Comparison of ENCODE assay signal across 8 cellular contexts in the genomic region with DNA sequence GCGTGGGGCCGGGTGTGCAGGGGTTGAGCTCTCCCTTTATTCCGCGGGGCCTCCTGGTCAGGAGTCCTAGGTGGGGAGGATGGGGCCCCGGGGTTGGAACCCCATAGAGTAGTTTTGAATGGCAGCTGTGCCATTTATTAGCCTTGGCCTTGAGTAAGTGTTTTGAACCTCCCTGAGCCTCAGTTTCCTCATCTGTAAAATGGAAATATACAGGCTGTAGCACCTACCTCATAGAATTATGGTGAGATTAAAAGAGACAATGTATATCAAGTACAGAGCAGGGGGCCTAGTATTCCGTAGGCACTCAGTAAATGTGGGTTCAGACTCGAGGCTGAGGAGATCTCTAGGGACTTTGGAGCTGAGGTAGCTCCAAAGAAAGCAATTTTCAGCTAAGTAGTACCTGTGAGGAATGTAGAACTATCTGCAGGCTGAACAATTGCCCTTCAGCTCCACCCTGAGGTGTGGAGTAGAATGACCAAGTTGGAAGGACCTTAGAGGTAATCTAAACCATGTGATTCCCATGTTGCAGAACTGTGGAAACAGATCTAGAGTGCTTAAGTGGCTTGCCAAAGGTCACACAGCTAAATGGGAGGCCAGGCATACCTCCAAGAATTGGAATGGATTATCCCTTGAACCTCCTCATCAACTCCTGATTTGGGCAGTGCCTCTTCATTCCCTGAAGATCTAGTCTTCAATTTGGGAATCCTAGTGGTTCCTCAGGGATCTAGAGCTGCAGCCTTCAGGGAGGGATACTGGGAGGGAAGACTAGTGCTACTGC. TPM values are rescaled to one million over a fixed set of nuclear protein-coding genes. Genes with fewer than 3 reads are reported as not detected.
DNase-seq lines count a peak whose midpoint lies in the region; ATAC-seq lines count a peak whose summit lies in the region.

No MANE protein-coding gene starts in this region.

- H3K4me3 ChIP-seq in NT2/D1 (ENCODE audit: insufficient read length, low read depth) = peak overlapping the region; percentile 93

- ATAC-seq in GM19438 (IDR thresholded peaks at IDR 0.05; ENCODE audit: low read depth, unreplicated experiment) (peak; percentile 72), HG03520 (IDR thresholded peaks at IDR 0.05; ENCODE audit: unreplicated experiment) (peak; percentile 58), left ventricle myocardium superior (peak; percentile 65)

- H3K4me3 Mint-ChIP-seq in activated naive CD4-positive, alpha-beta T cell treated with anti-CD3 and anti-CD28 coated beads, Interleukin-2, amount 50 U/mL, for 24 hours = peak overlapping the region; percentile 85

- H3K27me3 ChIP-seq in NT2/D1 (ENCODE audit: insufficient read depth, insufficient read length) = no peaks in the 10 kb centered on the region

- DNase-seq in DMS53 (lab: John Stamatoyannopoulos, UW) (peak; percentile 93), NT2/D1 (ENCODE audit: low read depth, low spot score) (no peak), left ventricle myocardium superior (no peak), retina (peak; percentile 5)
- DNase-seq in activated CD4-positive, CD25-positive, alpha-beta regulatory T cell (lab: John Stamatoyannopoulos, UW) = no peak

- no peaks in the 10 kb centered on the region for H3K27me3 Mint-ChIP-seq in activated naive CD4-positive, alpha-beta T cell treated with anti-CD3 and anti-CD28 coated beads, Interleukin-2, amount 50 U/mL, for 24 hours

- H3K4me1 Mint-ChIP-seq in activated naive CD4-positive, alpha-beta T cell treated with anti-CD3 and anti-CD28 coated beads, Interleukin-2, amount 50 U/mL, for 24 hours = peaks cover 17% of the 10 kb centered on the region

- peaks cover 7% of the 10 kb centered on the region for H3K4me1 ChIP-seq in NT2/D1 (ENCODE audit: insufficient read depth, insufficient read length)

- H3K36me3 Mint-ChIP-seq in activated naive CD4-positive, alpha-beta T cell treated with anti-CD3 and anti-CD28 coated beads, Interleukin-2, amount 50 U/mL, for 24 hours = no peaks in the 10 kb centered on the region

- no peaks in the 10 kb centered on the region for H3K9me3 ChIP-seq in NT2/D1 (ENCODE audit: insufficient read depth, low read length)

- no peaks in the 10 kb centered on the region for H3K9me3 Mint-ChIP-seq in activated naive CD4-positive, alpha-beta T cell treated with anti-CD3 and anti-CD28 coated beads, Interleukin-2, amount 50 U/mL, for 24 hours

- H3K36me3 ChIP-seq in NT2/D1 (ENCODE audit: insufficient read depth, insufficient read length, low read length) = peaks cover 15% of the 10 kb centered on the region

- H3K9ac ChIP-seq in NT2/D1 (ENCODE audit: insufficient read length, low read depth) = peak overlapping the region; percentile 96

- intact Hi-C loops in left ventricle myocardium superior (cut with micrococcal nuclease) = no loop called here

- H3K27ac Mint-ChIP-seq in activated naive CD4-positive, alpha-beta T cell treated with anti-CD3 and anti-CD28 coated beads, Interleukin-2, amount 50 U/mL, for 24 hours = peak overlapping the region; percentile 23

RNA-seq across cellular contexts. Expression of gene PGAP2, which starts 0.7 kb away (rescaled TPM):
- total RNA-seq in left ventricle myocardium superior = 19.6 TPM

RNA-seq across cellular contexts. Expression of gene NUP98, which starts 11.7 kb away (rescaled TPM):
- 40.3 TPM for total RNA-seq in left ventricle myocardium superior

RNA-seq across cellular contexts. Expression of gene RHOG, which starts 31.7 kb away (rescaled TPM):
- 18.6 TPM for total RNA-seq in left ventricle myocardium superior

RNA-seq across cellular contexts. Expression of gene STIM1, which starts 46.4 kb away (rescaled TPM):
- 17.0 TPM for total RNA-seq in left ventricle myocardium superior

Comparison
In these comparisons a context has a peak if more than half of its experiments do, and no peak if none do; other contexts are left out.
1. DNase-seq: peak in DMS53 (single experiment) and retina (single experiment); none in NT2/D1 (single experiment), left ventricle myocardium superior (single experiment) and activated CD4-positive, CD25-positive, alpha-beta regulatory T cell (0 of 4).
2. Peak in every context shown above with its lines, with median percentiles within 50 percentile points of each other: ATAC-seq.